ENCODE assay signal across 8 cellular contexts in the genomic region with DNA sequence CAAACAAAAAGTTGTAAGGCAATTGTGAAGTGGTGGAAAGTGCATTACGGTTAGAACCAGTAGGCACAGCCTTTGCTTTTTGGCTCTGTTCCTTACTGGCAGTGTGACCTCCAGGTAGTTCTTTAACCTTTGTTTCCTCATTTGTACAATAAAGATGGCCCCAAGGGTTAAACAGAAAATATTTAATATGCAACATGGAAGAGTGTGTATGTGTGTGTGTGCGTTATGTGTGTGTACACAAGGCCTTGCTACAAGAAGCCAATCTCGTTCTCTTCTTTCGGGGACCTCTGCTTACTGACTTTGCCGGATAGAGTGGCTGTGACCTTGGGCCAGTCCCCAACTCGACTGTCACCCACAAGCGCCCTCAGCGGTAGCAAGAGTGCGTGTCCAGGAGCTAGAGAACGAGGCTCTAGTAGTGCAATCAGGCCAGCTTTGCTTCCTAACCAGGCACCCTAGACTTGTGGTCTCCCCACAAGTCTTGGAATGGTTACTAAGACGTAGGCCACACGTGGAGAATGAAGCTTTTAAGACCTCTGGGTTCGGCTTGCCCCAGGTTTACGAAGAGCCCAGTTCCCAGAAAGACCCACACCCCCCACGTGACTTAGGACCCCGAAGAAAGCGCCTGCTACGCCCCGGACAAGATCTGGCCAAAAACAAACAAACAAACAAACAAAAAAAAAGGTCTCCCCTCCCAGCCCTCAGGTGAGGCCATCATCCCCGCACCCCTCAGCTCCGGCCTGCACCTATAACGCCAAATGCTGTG. TPM values are rescaled to one million over a fixed set of nuclear protein-coding genes. Genes with fewer than 3 reads are reported as not detected.
A peak's percentile ranks its signal among the peaks of the same experiment; 100 is the strongest.
DNase-seq lines count a peak whose midpoint lies in the region; ATAC-seq and TF ChIP-seq lines count a peak whose summit lies in the region.

No MANE protein-coding gene starts in this region.

- H3K4me3 ChIP-seq in GM12875 (ENCODE audit: low read depth, low read length) (peak overlapping the region; percentile 78), body of pancreas (peak overlapping the region; percentile 30 to 92)

- DNase-seq in HPDE6-E6E7 (ENCODE audit: extremely low spot score) (peak; percentile 19), SK-N-DZ (ENCODE audit: low spot score) (peak; percentile 68), body of pancreas (peak; percentile 57 to 77 (median 69)), iPS-NIHi11 (ENCODE audit: low spot score) (peak; percentile 61), inferior parietal cortex (ENCODE audit: extremely low spot score) (no peak)
- DNase-seq in stimulated activated CD4-positive, alpha-beta T cell treated with anti-CD3 and anti-CD28 coated beads, Interleukin-12 subunit alpha, Interleukin-12 subunit beta, amount 100 ng/mL, for 24 hours (ENCODE audit: low read depth in 2 of 2): peak; percentile 7 to 21

- 2 to 3% methylated on average over 21 to 22 of the region's 22 CpGs for WGBS in body of pancreas, 2 donors

- peaks cover 62% of the 10 kb centered on the region for H3K4me1 ChIP-seq in body of pancreas

- intact Hi-C loops in body of pancreas (cut with DNase I): loop anchor here (10.0 kb wide), 1 partner anchor 62 kb away; the partner anchor contains the start of gene SNX22

- no peak for TF ChIP-seq POLR2A in body of pancreas (IDR thresholded peaks at IDR 0.05)

- no peaks in the 10 kb centered on the region for H3K27me3 ChIP-seq in body of pancreas

- peak overlapping the region; percentile 96 for H3K27ac ChIP-seq in 22Rv1
- peak overlapping the region; percentile 76 to 95 (median 88) for H3K27ac ChIP-seq in body of pancreas

- H3K9me3 ChIP-seq in body of pancreas: no peaks in the 10 kb centered on the region

- TF ChIP-seq CTCF in 22Rv1 (IDR thresholded peaks at IDR 0.05) (0 out of 2 replicates have a peak, but pooled peaks have one; percentile 11), GM12875 (IDR thresholded peaks at IDR 0.05; ENCODE audit: borderline replicate concordance, insufficient read depth, low read depth, low read length) (peak; percentile 37; the same call in 1 of the 2 replicates), body of pancreas (IDR thresholded peaks at IDR 0.05) (peak in 2 of 7 experiments; percentile 13 to 16)

- H3K36me3 ChIP-seq in body of pancreas (replicated peaks in 1 of 2; ENCODE audit: insufficient read depth in 1 of 2, low read depth in 2 of 2): peaks cover 0 to 4% of the 10 kb centered on the region in 2 donors

- ATAC-seq in body of pancreas: peak; percentile 10

RNA-seq across cellular contexts. Expression of gene CIAO2A, which starts 0.6 kb away (rescaled TPM):
- 177 and 192 TPM in 2 replicates for polyA plus RNA-seq in SK-N-DZ (2014; cell fraction: cytosol; rRNA removed)
- polyA plus RNA-seq in SK-N-DZ (2014; cell fraction: nucleus; rRNA removed): 156 and 162 TPM in 2 replicates
- total RNA-seq in body of pancreas: 10 to 100 TPM; 48.1 to 57.1 TPM

RNA-seq across cellular contexts. Expression of gene SNX1, which starts 2.7 kb away (rescaled TPM):
- 33.8 and 34.1 TPM in 2 replicates for polyA plus RNA-seq in SK-N-DZ (2014; cell fraction: cytosol; rRNA removed)
- 42.3 and 96.4 TPM in 2 replicates for polyA plus RNA-seq in SK-N-DZ (2014; cell fraction: nucleus; rRNA removed)
- 10 to 100 TPM; 26.7 to 27.4 TPM for total RNA-seq in body of pancreas

RNA-seq across cellular contexts. Expression of gene DAPK2, which starts 46.8 kb away (rescaled TPM):
- polyA plus RNA-seq in SK-N-DZ (2014; cell fraction: cytosol; rRNA removed): 0.28 and 0.65 TPM in 2 replicates
- 0.62 and 0.67 TPM in 2 replicates for polyA plus RNA-seq in SK-N-DZ (2014; cell fraction: nucleus; rRNA removed)
- total RNA-seq in body of pancreas: 1 to 10 TPM; 2.9 to 5.9 TPM

RNA-seq across cellular contexts. Expression of gene SNX22, which starts 58.5 kb away (rescaled TPM):
- 4.5 and 6.9 TPM in 2 replicates for polyA plus RNA-seq in SK-N-DZ (2014; cell fraction: cytosol; rRNA removed)
- polyA plus RNA-seq in SK-N-DZ (2014; cell fraction: nucleus; rRNA removed): 22.6 and 27.8 TPM in 2 replicates
- total RNA-seq in body of pancreas: under 1 TPM; under 0.01 to 0.78 TPM
